32 cellular contexts compared by ENCODE assay signal in the genomic region with DNA sequence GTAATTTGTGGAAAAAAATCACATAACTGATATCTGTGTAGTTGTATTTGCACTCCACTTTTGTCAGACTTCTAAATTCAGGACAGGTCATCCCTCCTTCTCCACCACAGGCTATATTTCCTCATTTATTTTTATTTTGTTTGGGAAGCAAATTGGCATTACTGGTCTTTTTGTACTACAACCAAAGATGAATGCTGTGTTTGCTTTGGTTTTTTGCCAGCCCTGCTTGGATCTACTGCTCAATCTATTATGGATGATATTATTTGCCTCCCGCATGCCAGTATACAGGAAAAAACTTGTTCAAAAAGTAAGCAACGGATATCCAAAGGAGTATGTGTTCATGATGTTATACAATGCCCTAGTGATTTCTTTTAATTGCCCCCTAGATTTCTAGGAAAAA.
DNase-seq lines count a peak whose midpoint lies in the region; ATAC-seq, FAIRE-seq and TF ChIP-seq lines count a peak whose summit lies in the region.
"Had no signal": no experiment of that assay in that cellular context is flagged by ENCODE, and none has a peak within 500 bp of the region (broad histone marks: within the 10 kb centered on the region; RNA-seq: fewer than 3 reads in every experiment).

No MANE protein-coding gene starts in this region.

- no peak for ATAC-seq in HepG2
- ATAC-seq: GM12878, GM23338, K562, Panc1 had no signal

- no peaks in the 10 kb centered on the region for H3K9me3 Mint-ChIP-seq in Calu3 (ENCODE audit: low read depth, unreplicated experiment)

- no peak for TF ChIP-seq CTCF in liver (IDR thresholded peaks at IDR 0.05; ENCODE audit: low read depth, low read length, missing input control)
- TF ChIP-seq CTCF in HepG2 (CRISPR knock-in tag; IDR thresholded peaks at IDR 0.05): no peak
- TF ChIP-seq CTCF in GM13977 (IDR thresholded peaks at IDR 0.05; ENCODE audit: extremely low read depth, insufficient read depth, missing control alignments): no peak
- no peak for TF ChIP-seq CTCF in Calu3 (IDR thresholded peaks at IDR 0.05; ENCODE audit: unreplicated experiment)

- no peaks in the 10 kb centered on the region for H3K9me3 ChIP-seq in liver (ENCODE audit: control insufficient read depth in 4 of 4, low read length in 3 of 4)
- peaks cover 63% of the 10 kb centered on the region for H3K9me3 ChIP-seq in HepG2 (ENCODE audit: low read length)
- H3K9me3 ChIP-seq: BE2C, HAP-1 had no signal

- 33% methylated on average over 2 of the region's 2 CpGs for WGBS in liver
- 2% methylated on average over 2 of the region's 2 CpGs for WGBS in HepG2 (ENCODE audit: low lambda C conversion rate)

- no peaks in the 10 kb centered on the region for H4K20me1 ChIP-seq in HepG2 (ENCODE audit: insufficient read depth, low read length)

- intact Hi-C loops in HepG2 (cut with micrococcal nuclease; ENCODE audit: unreplicated experiment) (no loop called here), Calu3 (cut with micrococcal nuclease; ENCODE audit: unreplicated experiment) (no loop called here)

- H3K4me3 ChIP-seq in liver (ENCODE audit: low read depth in 1 of 3, low read length in 3 of 3): no peak overlapping the region
- H3K4me3 ChIP-seq in HepG2 (replicated peaks in 1 of 3; ENCODE audit: insufficient read depth in 1 of 3, low read depth in 2 of 3, low read length in 3 of 3): no peak overlapping the region
- H3K4me3 ChIP-seq: GM12878, GM23338, HAP-1, K562, SK-N-MC had no signal

- TF ChIP-seq RAD21 in liver (IDR thresholded peaks at IDR 0.05): no peak
- no peak for TF ChIP-seq RAD21 in HepG2 (CRISPR knock-in tag; IDR thresholded peaks at IDR 0.05)

- H3K4me1 ChIP-seq in liver (ENCODE audit: control insufficient read depth in 4 of 4, insufficient read depth in 4 of 4, low read length in 3 of 4) (peaks cover 0 to 4% (median 2%) of the 10 kb centered on the region in 4 donors), HepG2 (ENCODE audit: insufficient read depth, low read length) (no peaks in the 10 kb centered on the region)
- H3K4me1 ChIP-seq: BE2C, HAP-1 had no signal

- POLR2A ChIA-PET in HepG2 (lab: Yijun Ruan, JAX): no interaction called here

- in situ Hi-C loops in HepG2 (cut with HindIII; ENCODE audit: extremely low pct_ligation_motif_present, low pct_unique_long_range_greater_than_20kb) (no loop called here), GM13977 (cut with MboI; ENCODE audit: low pct_unique_long_range_greater_than_20kb, low sequenced_read_pairs, unreplicated experiment) (no loop called here)

- H3K27me3 ChIP-seq in liver (ENCODE audit: control insufficient read depth in 4 of 4, insufficient read depth in 4 of 4, low read length in 3 of 4) (no peaks in the 10 kb centered on the region), HepG2 (ENCODE audit: control insufficient read depth in 1 of 2, insufficient read depth in 2 of 2, low read length in 2 of 2) (no peaks in the 10 kb centered on the region)
- H3K27me3 ChIP-seq: BE2C had no signal

- H3K27ac ChIP-seq in liver (ENCODE audit: low read depth in 1 of 2, low read length in 2 of 2) (no peak overlapping the region), HepG2 (ENCODE audit: extremely low read length, insufficient read depth, low read length) (no peak overlapping the region)
- H3K27ac ChIP-seq: RWPE1, SK-N-MC had no signal

- no peaks in the 10 kb centered on the region for H3K79me2 ChIP-seq in HepG2 (ENCODE audit: insufficient read depth, low read length)

- DNase-seq in DMS53 (lab: John Stamatoyannopoulos, UW) (peak; percentile 9), DMS53 treated with DMSO at 0.1 percent for 48 hours (lab: John Stamatoyannopoulos, UW; ENCODE audit: unreplicated experiment) (no peak), HepG2 (ENCODE audit: low spot score) (no peak), NCI-H774 (lab: John Stamatoyannopoulos, UW) (peak; percentile 65), GM13977 (ENCODE audit: low spot score) (no peak), Calu3 (no peak)
- no peak for DNase-seq in activated effector memory CD4-positive, alpha-beta T cell treated with anti-CD3 and anti-CD28 coated beads, Interleukin-2, amount 50 U/mL, for 16 hours
- DNase-seq: 8988T; ACHN; BE2C; CD8-positive, alpha-beta memory T cell; GDM1; HFFc6; Kasumi-1; MM.1S; NCI-H1048; NCI-H1436; NCI-H187; NCI-H2227 treated with DMSO at 0.1 percent for 48 hours; NCI-H510A treated with DMSO at 0.1 percent for 48 hours; SIG-M5; SW 1271 had no signal

- H3K4me3 Mint-ChIP-seq in Calu3 (ENCODE audit: low read depth, unreplicated experiment): no peak overlapping the region
- H3K4me3 Mint-ChIP-seq: CD14-positive monocyte; CD8-positive, alpha-beta memory T cell; GM23338; HFFc6; T-helper 1 cell treated with Interleukin-12 subunit alpha and Interleukin-12 subunit beta and Interleukin-4 antibody, amounts not matched to agents 30 μg/mL and 1 μg/mL, for 36 hours had no signal

- H3K9ac ChIP-seq in liver (ENCODE audit: low read depth in 1 of 2, low read length in 2 of 2): no peak overlapping the region
- no peak overlapping the region for H3K9ac ChIP-seq in HepG2 (ENCODE audit: insufficient read depth, low read depth, low read length)

- H3K27me3 Mint-ChIP-seq in Calu3 (ENCODE audit: unreplicated experiment): no peaks in the 10 kb centered on the region
- H3K27me3 Mint-ChIP-seq: CD8-positive, alpha-beta memory T cell had no signal

- TF ChIP-seq EP300 in HepG2 (IDR thresholded peaks at IDR 0.05; ENCODE audit: low read depth in 2 of 2, low read length in 2 of 2): no peak
- no peak for TF ChIP-seq EP300 in HepG2 (CRISPR knock-in tag; IDR thresholded peaks at IDR 0.05; ENCODE audit: borderline replicate concordance)

- H2AFZ ChIP-seq in HepG2 (ENCODE audit: low read length): no peak overlapping the region
- H2AFZ ChIP-seq: GM23338 had no signal

- H3K36me3 ChIP-seq in liver (ENCODE audit: control insufficient read depth in 4 of 4, insufficient read depth in 3 of 4, low read depth in 1 of 4, low read length in 3 of 4): no peaks in the 10 kb centered on the region
- H3K36me3 ChIP-seq in HepG2 (replicated peaks in 1 of 2; ENCODE audit: control insufficient read depth in 1 of 2, insufficient read depth in 2 of 2, low read length in 2 of 2): no peaks in the 10 kb centered on the region
- H3K36me3 ChIP-seq: BE2C, HAP-1 had no signal

- CTCF ChIA-PET in HepG2 (lab: Yijun Ruan, JAX; ENCODE audit: low intra/inter-chr PET ratio, low total read pairs): no interaction called here
- CTCF ChIA-PET in Calu3 (lab: Charles Lee): no interaction called here

- FAIRE-seq in HepG2 (lab: Jason Lieb, UNC): no peak
- FAIRE-seq: GM12878, K562 had no signal

- H3K4me2 ChIP-seq in HepG2 (ENCODE audit: low read depth, low read length): no peak overlapping the region
- H3K4me2 ChIP-seq: GM23338 had no signal

- no peak for TF ChIP-seq POLR2A in HepG2 (IDR thresholded peaks at IDR 0.05; ENCODE audit: insufficient read depth in 1 of 2, low read depth in 2 of 2, low read length in 2 of 2)

- no peak overlapping the region for H3K27ac Mint-ChIP-seq in Calu3 (ENCODE audit: unreplicated experiment)
- H3K27ac Mint-ChIP-seq: CD14-positive monocyte; CD8-positive, alpha-beta memory T cell; GM23338; HFFc6; T-helper 1 cell treated with Interleukin-12 subunit alpha and Interleukin-12 subunit beta and Interleukin-4 antibody, amounts not matched to agents 30 μg/mL and 1 μg/mL, for 36 hours had no signal

- BruUV-seq in HepG2 (replicated peaks; lab: Mats Ljungman, UMichigan): no TSS peak
- BruUV-seq in Calu3 (replicated peaks; lab: Mats Ljungman, UMichigan): no TSS peak

- no peaks in the 10 kb centered on the region for H3K36me3 Mint-ChIP-seq in Calu3 (ENCODE audit: insufficient read depth, unreplicated experiment)
- H3K36me3 Mint-ChIP-seq: CD14-positive monocyte; CD8-positive, alpha-beta memory T cell had no signal

- no peaks in the 10 kb centered on the region for H3K4me1 Mint-ChIP-seq in Calu3 (ENCODE audit: low read depth, unreplicated experiment)
- H3K4me1 Mint-ChIP-seq: CD14-positive monocyte; CD8-positive, alpha-beta memory T cell; GM23338 had no signal

TF ChIP-seq in liver, 16 proteins besides CTCF, POLR2A, EP300 and RAD21 (continues in another document):
- no peak for TF ChIP-seq SP1 (IDR thresholded peaks at IDR 0.05)

TF ChIP-seq in HepG2, 621 proteins besides CTCF, POLR2A, EP300 and RAD21:
- TF ChIP-seq ZNF674 (CRISPR knock-in tag; IDR thresholded peaks at IDR 0.05; ENCODE audit: low read depth) (no peak), NBN (conservative IDR thresholded peaks at IDR 0.05) (no peak), TEAD2 (CRISPR knock-in tag; IDR thresholded peaks at IDR 0.05) (no peak), MXD1 (CRISPR knock-in tag; IDR thresholded peaks at IDR 0.05) (no peak), ZNF383 (CRISPR knock-in tag; IDR thresholded peaks at IDR 0.05; ENCODE audit: borderline replicate concordance) (no peak)
- TF ChIP-seq, protein P1, sequence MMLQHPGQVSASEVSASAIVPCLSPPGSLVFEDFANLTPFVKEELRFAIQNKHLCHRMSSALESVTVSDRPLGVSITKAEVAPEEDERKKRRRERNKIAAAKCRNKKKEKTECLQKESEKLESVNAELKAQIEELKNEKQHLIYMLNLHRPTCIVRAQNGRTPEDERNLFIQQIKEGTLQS (CRISPR knock-in tag; IDR thresholded peaks at IDR 0.05): no peak

Comparison
In these comparisons a context has a peak if more than half of its experiments do, and no peak if none do; other contexts are left out.
1. DNase-seq: peak in DMS53 (single experiment) and NCI-H774 (single experiment); none in DMS53 treated with DMSO at 0.1 percent for 48 hours (single experiment), HepG2 (single experiment), GM13977 (single experiment), activated effector memory CD4-positive, alpha-beta T cell treated with anti-CD3 and anti-CD28 coated beads, Interleukin-2, amount 50 U/mL, for 16 hours (single experiment) and Calu3 (single experiment).